Comparison of ENCODE assay signal across 21 cellular contexts in genomic region chr21:25489673-25490072, GRCh38.
"Had no signal": no experiment of that assay in that cellular context is flagged by ENCODE, and none has a peak within 500 bp of the region (broad histone marks: within the 10 kb centered on the region; RNA-seq: fewer than 3 reads in every experiment).

No MANE protein-coding gene starts in this region.

- H3K27me3 ChIP-seq: adrenal gland, hepatocyte, SJSA1, testis had no signal

- DNase-seq: activated CD4-positive, alpha-beta T cell treated with anti-CD3 and anti-CD28 coated beads, Interleukin-2, amount 50 U/mL, for 48 hours; activated naive CD4-positive, alpha-beta T cell treated with anti-CD3 and anti-CD28 coated beads, Interleukin-2, amount 10 ng/mL, durations not matched to agents 7 days and 5 days; adrenal gland; central memory CD4-positive, alpha-beta T cell; effector memory CD4-positive, alpha-beta T cell; foreskin melanocyte; glutamatergic neuron; kidney glomerular epithelial cell; left ventricle myocardium inferior; naive thymus-derived CD8-positive, alpha-beta T cell; stimulated activated CD4-positive, alpha-beta T cell treated with anti-CD3 and anti-CD28 coated beads, Interleukin-1b, Interleukin-23, amount 100 ng/mL, for 48 hours; T-helper 9 cell; testis; trophoblast cell had no signal

- H3K4me3 ChIP-seq: adrenal gland, hepatocyte, left ventricle myocardium inferior, prostate gland, SJSA1, skin epidermis, testis had no signal

- FAIRE-seq: astrocyte had no signal

- H3K4me1 ChIP-seq: adrenal gland, left ventricle myocardium inferior, prostate gland, SJSA1, testis had no signal

- H3K4me3 Mint-ChIP-seq: activated naive CD4-positive, alpha-beta T cell treated with anti-CD3 and anti-CD28 coated beads, Interleukin-2, amount 10 ng/mL, durations not matched to agents 7 days and 5 days; mesothelial cell of epicardium; naive thymus-derived CD8-positive, alpha-beta T cell; WTC11 had no signal

- H3K36me3 Mint-ChIP-seq: mesothelial cell of epicardium; naive thymus-derived CD8-positive, alpha-beta T cell; WTC11 had no signal

- H3K4me1 Mint-ChIP-seq: mesothelial cell of epicardium, WTC11 had no signal

- H3K9me3 ChIP-seq: adrenal gland, prostate gland, SJSA1, testis had no signal

- H3K27me3 Mint-ChIP-seq: activated naive CD4-positive, alpha-beta T cell treated with anti-CD3 and anti-CD28 coated beads, Interleukin-2, amount 10 ng/mL, durations not matched to agents 7 days and 5 days; naive thymus-derived CD8-positive, alpha-beta T cell had no signal

- H3K27ac Mint-ChIP-seq: activated naive CD4-positive, alpha-beta T cell treated with anti-CD3 and anti-CD28 coated beads, Interleukin-2, amount 10 ng/mL, durations not matched to agents 7 days and 5 days; mesothelial cell of epicardium; WTC11 had no signal

- H3K9me3 Mint-ChIP-seq: activated naive CD4-positive, alpha-beta T cell treated with anti-CD3 and anti-CD28 coated beads, Interleukin-2, amount 10 ng/mL, durations not matched to agents 7 days and 5 days had no signal

- ATAC-seq: naive thymus-derived CD8-positive, alpha-beta T cell; WTC11 had no signal

- H3K36me3 ChIP-seq: adrenal gland, left ventricle myocardium inferior, prostate gland, SJSA1 had no signal

- H3K27ac ChIP-seq: adrenal gland, hepatocyte, left ventricle myocardium inferior, prostate gland, SJSA1, skin epidermis, testis had no signal
